ENCODE assay signal across 20 cellular contexts in the genomic region with DNA sequence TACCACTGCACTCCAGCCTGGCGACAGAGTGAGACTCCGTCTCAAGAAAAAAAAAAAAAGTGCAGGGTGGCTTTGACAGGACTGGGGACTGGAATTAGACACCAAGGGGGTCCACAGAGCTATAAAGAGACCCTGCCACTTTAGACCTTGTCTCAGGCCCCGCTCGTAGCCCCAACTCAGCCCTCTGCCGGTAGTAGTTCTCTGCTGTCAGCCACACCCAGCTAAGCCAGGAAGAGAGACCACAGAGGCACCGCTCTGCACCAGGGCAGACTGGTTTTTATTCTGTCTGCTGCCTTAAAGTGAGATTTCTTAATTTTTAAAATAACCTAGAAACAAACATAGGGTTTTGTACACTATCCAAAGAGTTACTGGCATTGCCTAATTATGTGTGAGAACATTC.
"Had no signal": no experiment of that assay in that cellular context is flagged by ENCODE, and none has a peak within 500 bp of the region (broad histone marks: within the 10 kb centered on the region; RNA-seq: fewer than 3 reads in every experiment).

No MANE protein-coding gene starts in this region.

- H3K4me1 Mint-ChIP-seq: stimulated activated naive CD8-positive, alpha-beta T cell treated with anti-CD3 and anti-CD28 coated beads, Interleukin-15, amount 100 ng/mL, for 72 hours had no signal

- H3K27me3 ChIP-seq: hepatocyte, pancreas had no signal

- H3K36me3 ChIP-seq: pancreas had no signal

- H3K4me3 ChIP-seq: hepatocyte, pancreas, skin epidermis had no signal

- H3K9me3 ChIP-seq: pancreas had no signal

- H3K27me3 Mint-ChIP-seq: naive thymus-derived CD8-positive, alpha-beta T cell; stimulated activated naive B cell treated with anti-CD40 and anti-IgM and Interleukin-4, amounts not matched to agents 10 μg/mL and 1 μg/mL and 100 μg/mL, for 72 hours; stimulated activated naive CD8-positive, alpha-beta T cell treated with anti-CD3 and anti-CD28 coated beads, Interleukin-15, amount 100 ng/mL, for 72 hours had no signal

- H3K27ac ChIP-seq: hepatocyte, pancreas had no signal

- H3K27ac Mint-ChIP-seq: progenitor cell of endocrine pancreas; stimulated activated naive B cell treated with anti-CD40 and anti-IgM and Interleukin-4, amounts not matched to agents 10 μg/mL and 1 μg/mL and 100 μg/mL, for 72 hours; stimulated activated naive CD8-positive, alpha-beta T cell treated with anti-CD3 and anti-CD28 coated beads, Interleukin-15, amount 100 ng/mL, for 72 hours had no signal

- H3K4me3 Mint-ChIP-seq: naive thymus-derived CD8-positive, alpha-beta T cell; neural crest cell; stimulated activated naive B cell treated with anti-CD40 and anti-IgM and Interleukin-4, amounts not matched to agents 10 μg/mL and 1 μg/mL and 100 μg/mL, for 72 hours; stimulated activated naive CD8-positive, alpha-beta T cell treated with anti-CD3 and anti-CD28 coated beads, Interleukin-15, amount 100 ng/mL, for 72 hours had no signal

- DNase-seq: central memory CD4-positive, alpha-beta T cell; effector memory CD4-positive, alpha-beta T cell; foreskin fibroblast; head of caudate nucleus; left colon; mammary epithelial cell; naive thymus-derived CD8-positive, alpha-beta T cell; pancreas; stimulated activated CD4-positive, alpha-beta T cell treated with anti-CD3 and anti-CD28 coated beads, Interleukin-2, amount 100 ng/mL, for 24 hours; stimulated activated CD4-positive, alpha-beta T cell treated with anti-CD3 and anti-CD28 coated beads, Interleukin-4, amount 100 ng/mL, for 4 hours; stimulated activated naive B cell treated with anti-CD40 and anti-IgM and Interleukin-4, amounts not matched to agents 10 μg/mL and 1 μg/mL and 100 μg/mL, for 72 hours; stimulated activated naive CD8-positive, alpha-beta T cell treated with anti-CD3 and anti-CD28 coated beads, Interleukin-15, amount 100 ng/mL, for 72 hours; substantia nigra; trophoblast cell had no signal

- H3K9me3 Mint-ChIP-seq: naive thymus-derived CD8-positive, alpha-beta T cell; neural crest cell; stimulated activated naive B cell treated with anti-CD40 and anti-IgM and Interleukin-4, amounts not matched to agents 10 μg/mL and 1 μg/mL and 100 μg/mL, for 72 hours; stimulated activated naive CD8-positive, alpha-beta T cell treated with anti-CD3 and anti-CD28 coated beads, Interleukin-15, amount 100 ng/mL, for 72 hours had no signal

- ATAC-seq: esophagus mucosa; left colon; naive thymus-derived CD8-positive, alpha-beta T cell; pancreas; sciatic nerve; stimulated activated naive B cell treated with anti-CD40 and anti-IgM and Interleukin-4, amounts not matched to agents 10 μg/mL and 1 μg/mL and 100 μg/mL, for 72 hours; stimulated activated naive CD8-positive, alpha-beta T cell treated with anti-CD3 and anti-CD28 coated beads, Interleukin-15, amount 100 ng/mL, for 72 hours had no signal
